ENCODE assay signal across 6 cellular contexts in the genomic region with DNA sequence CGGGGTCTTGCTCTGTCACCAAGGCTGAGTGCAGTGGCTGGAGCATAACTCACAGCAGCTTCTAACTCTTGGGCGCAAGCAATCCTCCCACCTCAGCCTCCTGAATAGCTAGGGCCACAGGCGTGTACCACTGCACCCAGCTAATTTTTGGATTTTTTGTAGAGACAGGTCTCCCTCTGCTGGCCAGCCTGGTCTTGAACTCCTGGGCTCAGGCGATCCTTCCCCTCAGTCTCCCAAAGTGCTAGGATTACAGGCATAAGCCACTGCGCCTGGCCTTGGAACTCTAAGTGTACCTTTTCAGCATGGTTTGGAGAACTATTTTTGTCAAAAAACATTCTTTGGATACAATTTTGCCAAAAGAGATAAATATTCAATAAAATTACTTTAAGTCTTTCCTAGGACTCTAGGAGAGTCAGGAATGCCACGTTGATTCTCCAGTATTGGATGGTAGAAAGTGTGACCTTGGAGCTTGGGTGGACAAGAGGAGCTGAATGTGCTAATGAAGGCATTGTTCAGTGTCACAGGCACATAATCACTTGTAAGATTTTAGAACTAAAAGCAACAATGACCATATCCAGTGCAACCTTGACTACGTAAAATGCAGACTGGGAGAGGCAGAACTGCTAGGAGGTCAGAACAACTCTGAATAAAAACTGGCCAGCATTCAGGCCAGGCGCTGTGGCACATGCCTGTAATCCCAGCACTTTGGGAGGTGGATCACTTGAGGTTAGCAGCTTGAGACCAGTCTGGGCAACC. TPM values are rescaled to one million over a fixed set of nuclear protein-coding genes. Genes with fewer than 3 reads are reported as not detected.
DNase-seq lines count a peak whose midpoint lies in the region; ATAC-seq and TF ChIP-seq lines count a peak whose summit lies in the region.

No MANE protein-coding gene starts in this region.

- H3K9me2 ChIP-seq in MM.1S (replicated peaks; ENCODE audit: insufficient read depth, low read length) = no peaks in the 10 kb centered on the region

- H3F3A ChIP-seq in MM.1S (ENCODE audit: insufficient read depth, low read length) = 0 out of 2 replicates have a peak, but pooled peaks cover 3% of the 10 kb centered on the region

- no peak overlapping the region for H3K27ac ChIP-seq in BLaER1 treated with 17β-estradiol and CSF1 and Interleukin-3, amounts not matched to agents 10 nM and 100 nM
- no peak overlapping the region for H3K27ac ChIP-seq in MM.1S (ENCODE audit: low read length)

- H3K27me3 ChIP-seq in BLaER1 treated with 17β-estradiol and CSF1 and Interleukin-3, amounts not matched to agents 10 nM and 100 nM = no peaks in the 10 kb centered on the region
- H3K27me3 ChIP-seq in MM.1S (replicated peaks; ENCODE audit: insufficient read depth, low read length) = no peaks in the 10 kb centered on the region

- peaks cover 53% of the 10 kb centered on the region for H3K4me1 Mint-ChIP-seq in stimulated activated memory B cell treated with anti-CD40 and anti-IgM and Interleukin-4, amounts not matched to agents 10 μg/mL and 1 μg/mL and 100 μg/mL, for 72 hours

- peak overlapping the region; percentile 72 to 95 (median 90) for H3K4me2 ChIP-seq in BLaER1 treated with 17β-estradiol and CSF1 and Interleukin-3, amounts not matched to agents 10 nM and 100 nM
- H3K4me2 ChIP-seq in MM.1S (ENCODE audit: low read depth, low read length) = no peak overlapping the region

- no peaks in the 10 kb centered on the region for H3K9me3 ChIP-seq in BLaER1 treated with 17β-estradiol and CSF1 and Interleukin-3, amounts not matched to agents 10 nM and 100 nM (replicated peaks in 1 of 11)
- no peaks in the 10 kb centered on the region for H3K9me3 ChIP-seq in MM.1S (replicated peaks; ENCODE audit: insufficient read depth, low read length)

- peak; percentile 25 for ATAC-seq in left lobe of liver
- ATAC-seq in stimulated activated memory B cell treated with anti-CD40 and anti-IgM and Interleukin-4, amounts not matched to agents 10 μg/mL and 1 μg/mL and 100 μg/mL, for 72 hours = no peak
- no peak for ATAC-seq in HG03439 (IDR thresholded peaks at IDR 0.05; ENCODE audit: unreplicated experiment)

- H3K79me2 ChIP-seq in MM.1S (ENCODE audit: low read length) = peaks cover 60% of the 10 kb centered on the region

- peak overlapping the region; percentile 6 to 99 (median 38); a peak in 13 of 22 replicates for H3K9ac ChIP-seq in BLaER1 treated with 17β-estradiol and CSF1 and Interleukin-3, amounts not matched to agents 10 nM and 100 nM
- no peak overlapping the region for H3K9ac ChIP-seq in MM.1S (ENCODE audit: low read length)

- H2AFZ ChIP-seq in MM.1S (ENCODE audit: low read length) = no peak overlapping the region

- H4K20me1 ChIP-seq in BLaER1 treated with 17β-estradiol and CSF1 and Interleukin-3, amounts not matched to agents 10 nM and 100 nM = peaks cover 70 to 74% (median 73%) of the 10 kb centered on the region in 11 experiments
- no peaks in the 10 kb centered on the region for H4K20me1 ChIP-seq in MM.1S (ENCODE audit: insufficient read depth, low read length)

- peaks cover 39% of the 10 kb centered on the region for H3K36me3 Mint-ChIP-seq in stimulated activated memory B cell treated with anti-CD40 and anti-IgM and Interleukin-4, amounts not matched to agents 10 μg/mL and 1 μg/mL and 100 μg/mL, for 72 hours

- TF ChIP-seq CTCF in MM.1S (IDR thresholded peaks at IDR 0.05; ENCODE audit: low read length) = peak; percentile 32

- no peak overlapping the region for H3K27ac Mint-ChIP-seq in stimulated activated memory B cell treated with anti-CD40 and anti-IgM and Interleukin-4, amounts not matched to agents 10 μg/mL and 1 μg/mL and 100 μg/mL, for 72 hours

- H3K4me3 Mint-ChIP-seq in stimulated activated memory B cell treated with anti-CD40 and anti-IgM and Interleukin-4, amounts not matched to agents 10 μg/mL and 1 μg/mL and 100 μg/mL, for 72 hours = no peak overlapping the region

- H3K4me1 ChIP-seq in BLaER1 treated with 17β-estradiol and CSF1 and Interleukin-3, amounts not matched to agents 10 nM and 100 nM = peaks cover 33 to 44% (median 40%) of the 10 kb centered on the region in 10 experiments
- no peaks in the 10 kb centered on the region for H3K4me1 ChIP-seq in MM.1S (ENCODE audit: low read length)

- H3K4me3 ChIP-seq in BLaER1 treated with 17β-estradiol and CSF1 and Interleukin-3, amounts not matched to agents 10 nM and 100 nM = peak overlapping the region in 1 of 10 experiments; percentile 9; a peak in 1 of 20 replicates
- no peak overlapping the region for H3K4me3 ChIP-seq in MM.1S (ENCODE audit: low read length)

- no peaks in the 10 kb centered on the region for H3K9me3 Mint-ChIP-seq in stimulated activated memory B cell treated with anti-CD40 and anti-IgM and Interleukin-4, amounts not matched to agents 10 μg/mL and 1 μg/mL and 100 μg/mL, for 72 hours

- H3K27me3 Mint-ChIP-seq in stimulated activated memory B cell treated with anti-CD40 and anti-IgM and Interleukin-4, amounts not matched to agents 10 μg/mL and 1 μg/mL and 100 μg/mL, for 72 hours = no peaks in the 10 kb centered on the region

- DNase-seq in MM.1S = no peak
- DNase-seq in activated T-cell treated with anti-CD3 and anti-CD28 coated beads for 48 hours (ENCODE audit: low read depth) = peak; percentile 39
- no peak for DNase-seq in left lobe of liver (ENCODE audit: low spot score)

- H3K36me3 ChIP-seq in BLaER1 treated with 17β-estradiol and CSF1 and Interleukin-3, amounts not matched to agents 10 nM and 100 nM = peaks cover 53 to 62% (median 61%) of the 10 kb centered on the region in 11 experiments
- no peaks in the 10 kb centered on the region for H3K36me3 ChIP-seq in MM.1S (replicated peaks; ENCODE audit: insufficient read depth, low read length)

RNA-seq across cellular contexts. Expression of a gene that starts 2.8 kb away (rescaled TPM):
- total RNA-seq in left lobe of liver = 57.8 TPM

RNA-seq across cellular contexts. Expression of a gene that starts 20.5 kb away (rescaled TPM):
- 22.9 TPM for total RNA-seq in left lobe of liver

RNA-seq across cellular contexts. Expression of a gene that starts 20.6 kb away (rescaled TPM):
- total RNA-seq in left lobe of liver = 16.6 TPM

RNA-seq across cellular contexts. Expression of a gene that starts 28.8 kb away (rescaled TPM):
- total RNA-seq in left lobe of liver = 300 TPM

RNA-seq across cellular contexts. Expression of a gene that starts 29.2 kb away (rescaled TPM):
- 95.7 TPM for total RNA-seq in left lobe of liver
